ENCODE assay signal across 1 cellular context in genomic region chr3:4656059-4656458, GRCh38.
TF ChIP-seq lines count a peak whose summit lies in the region.

No MANE protein-coding gene starts in this region.

TF ChIP-seq in GM23338, 12 proteins besides CTCF, POLR2A, EP300 and RAD21 (continued from another document):
- no peak for TF ChIP-seq ZNF114 (CRISPR knock-in tag; IDR thresholded peaks at IDR 0.05)
- no peak for TF ChIP-seq JUNB (IDR thresholded peaks at IDR 0.05; ENCODE audit: unreplicated experiment)
- no peak for TF ChIP-seq EZH2phosphoT487 (IDR thresholded peaks at IDR 0.05; ENCODE audit: unreplicated experiment)
- TF ChIP-seq POLR2AphosphoS5 (IDR thresholded peaks at IDR 0.05; ENCODE audit: low read depth) = no peak
